In the genomic region with DNA sequence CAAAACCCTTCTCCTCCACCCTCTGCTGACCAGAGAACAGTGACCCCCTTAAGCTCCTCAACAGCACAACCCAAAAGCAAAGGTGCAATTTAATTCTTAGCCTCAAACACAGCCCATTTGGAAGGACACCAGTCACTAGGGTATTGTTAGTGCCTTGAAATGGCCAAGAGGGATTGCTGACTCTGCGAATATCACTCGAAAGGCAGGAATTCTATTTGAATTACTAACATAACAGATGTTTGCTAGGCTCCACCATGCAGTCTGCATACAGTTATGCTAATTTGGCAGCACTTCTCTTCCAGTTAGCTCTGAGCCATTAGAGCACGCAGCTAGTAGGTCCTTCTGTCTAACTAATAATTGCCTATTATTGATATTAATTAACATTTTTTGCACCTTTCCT, we compare ENCODE assay signal across 23 cellular contexts.
A peak's percentile ranks its signal among the peaks of the same experiment; 100 is the strongest.
DNase-seq lines count a peak whose midpoint lies in the region; ATAC-seq and TF ChIP-seq lines count a peak whose summit lies in the region.
"Had no signal": no experiment of that assay in that cellular context is flagged by ENCODE, and none has a peak within 500 bp of the region (broad histone marks: within the 10 kb centered on the region; RNA-seq: fewer than 3 reads in every experiment).

No MANE protein-coding gene starts in this region.

- H2BK15ac ChIP-seq in mesendoderm (replicated peaks; ENCODE audit: low read depth), result no peak overlapping the region

- H3K36me3 ChIP-seq in mesendoderm (ENCODE audit: control insufficient read depth, insufficient read depth, low read length) (no peaks in the 10 kb centered on the region), gastrocnemius medialis (no peaks in the 10 kb centered on the region)
- H3K36me3 ChIP-seq: cardiac muscle cell, heart left ventricle, prostate gland had no signal

- H3K56ac ChIP-seq in mesendoderm (ENCODE audit: low read length), result no peak overlapping the region

- H3K4me1 ChIP-seq in mesendoderm (ENCODE audit: control insufficient read depth, low read depth, low read length) (no peaks in the 10 kb centered on the region), gastrocnemius medialis (peaks cover 30 to 36% of the 10 kb centered on the region in 2 donors)
- H3K4me1 ChIP-seq: prostate gland had no signal

- ATAC-seq in gastrocnemius medialis (no peak), GM18498 (IDR thresholded peaks at IDR 0.05; ENCODE audit: unreplicated experiment) (no peak)
- ATAC-seq: heart left ventricle; left colon; naive thymus-derived CD8-positive, alpha-beta T cell; Right ventricle myocardium inferior had no signal

- H3K4me3 ChIP-seq in mesendoderm (ENCODE audit: low read length) (no peak overlapping the region), gastrocnemius medialis (no peak overlapping the region)
- H3K4me3 ChIP-seq: cardiac muscle cell, heart left ventricle, prostate gland had no signal

- H3K18ac ChIP-seq in mesendoderm (ENCODE audit: low read length), result no peak overlapping the region

- no peak overlapping the region for H3K27ac ChIP-seq in mesendoderm (ENCODE audit: low read depth, low read length)
- H3K27ac ChIP-seq in gastrocnemius medialis, result no peak overlapping the region
- H3K27ac ChIP-seq: cardiac muscle cell, heart left ventricle, KMS-11, prostate gland had no signal

- intact Hi-C loops in gastrocnemius medialis (cut with DNase I; ENCODE audit: low total_unique reads), result loop anchor here (10.0 kb wide), 1 partner anchor 98 kb away; no protein-coding TSS in a partner anchor

- H2AK5ac ChIP-seq in mesendoderm (ENCODE audit: low read length), result no peak overlapping the region

- in situ Hi-C loops in gastrocnemius medialis (cut with MboI; ENCODE audit: low sequenced_read_pairs in 4 of 4), result no loop called here

- no peak overlapping the region for H2BK5ac ChIP-seq in mesendoderm (ENCODE audit: low read length)

- H3K79me1 ChIP-seq in mesendoderm (ENCODE audit: low read length), result no peaks in the 10 kb centered on the region

- H3K9ac ChIP-seq in mesendoderm (ENCODE audit: low read length), result no peak overlapping the region
- H3K9ac ChIP-seq: KMS-11 had no signal

- no peaks in the 10 kb centered on the region for H3K79me2 ChIP-seq in mesendoderm (ENCODE audit: control insufficient read depth, insufficient read depth, low read length)

- no peak overlapping the region for H3K23ac ChIP-seq in mesendoderm (ENCODE audit: low read length)

- no peak for TF ChIP-seq POLR2A in gastrocnemius medialis (IDR thresholded peaks at IDR 0.05)

- H4K8ac ChIP-seq in mesendoderm (ENCODE audit: low read depth, low read length), result no peak overlapping the region

- H3K4ac ChIP-seq in mesendoderm (ENCODE audit: low read depth, low read length), result no peak overlapping the region

- H4K5ac ChIP-seq in mesendoderm (ENCODE audit: low read length), result no peak overlapping the region

- no peaks in the 10 kb centered on the region for H3K27me3 ChIP-seq in mesendoderm (ENCODE audit: insufficient read depth, low read length, poor library complexity)
- no peaks in the 10 kb centered on the region for H3K27me3 ChIP-seq in gastrocnemius medialis
- H3K27me3 ChIP-seq: cardiac muscle cell, heart left ventricle had no signal

- DNase-seq in DMS 273 treated with DMSO at 0.1 percent for 48 hours (lab: John Stamatoyannopoulos, UW) (peak; percentile 73), LHCN-M2 (ENCODE audit: low read depth) (peak; percentile 47), NCI-H774 (lab: John Stamatoyannopoulos, UW) (peak; percentile 16), mesendoderm (peak; percentile 21), NAMALWA (ENCODE audit: low spot score) (no peak), gastrocnemius medialis (no peak), pons (ENCODE audit: low spot score) (no peak)
- DNase-seq: activated naive CD4-positive, alpha-beta T cell treated with Interleukin-2 at 50 U/mL for 16 hours; activated T-cell treated with anti-CD3 and anti-CD28 coated beads, Interleukin-2, amount 50 U/mL, for 24 hours; CD4-positive, CD25-positive, alpha-beta regulatory T cell; GF-D8; heart left ventricle; left colon; mesenchymal stem cell; naive thymus-derived CD8-positive, alpha-beta T cell; NCI-H2171; small intestine; stimulated activated naive CD4-positive, alpha-beta T cell had no signal

- WGBS in mesendoderm (ENCODE audit: extremely low coverage, insufficient coverage, low lambda C conversion rate), result no CpG with 5 or more reads among the region's 3 CpGs

- TF ChIP-seq CTCF in gastrocnemius medialis (IDR thresholded peaks at IDR 0.05 in 4 of 5, conservative IDR thresholded peaks at IDR 0.05 in 1 of 5), result no peak

- no peaks in the 10 kb centered on the region for H3K9me3 ChIP-seq in gastrocnemius medialis
- H3K9me3 ChIP-seq: heart left ventricle, prostate gland had no signal

- H3K4me2 ChIP-seq in mesendoderm (ENCODE audit: low read length), result no peak overlapping the region
- H3K4me2 ChIP-seq: KMS-11 had no signal

- no peak overlapping the region for H2BK120ac ChIP-seq in mesendoderm (ENCODE audit: low read depth, low read length)

Comparison
In these comparisons a context has a peak if more than half of its experiments do, and no peak if none do; other contexts are left out.
1. DNase-seq: peak in DMS 273 treated with DMSO at 0.1 percent for 48 hours (single experiment), LHCN-M2 (single experiment), NCI-H774 (single experiment) and mesendoderm (single experiment); none in NAMALWA (single experiment), gastrocnemius medialis (0 of 2) and pons (single experiment).